1 cellular context compared by ENCODE assay signal in the genomic region with DNA sequence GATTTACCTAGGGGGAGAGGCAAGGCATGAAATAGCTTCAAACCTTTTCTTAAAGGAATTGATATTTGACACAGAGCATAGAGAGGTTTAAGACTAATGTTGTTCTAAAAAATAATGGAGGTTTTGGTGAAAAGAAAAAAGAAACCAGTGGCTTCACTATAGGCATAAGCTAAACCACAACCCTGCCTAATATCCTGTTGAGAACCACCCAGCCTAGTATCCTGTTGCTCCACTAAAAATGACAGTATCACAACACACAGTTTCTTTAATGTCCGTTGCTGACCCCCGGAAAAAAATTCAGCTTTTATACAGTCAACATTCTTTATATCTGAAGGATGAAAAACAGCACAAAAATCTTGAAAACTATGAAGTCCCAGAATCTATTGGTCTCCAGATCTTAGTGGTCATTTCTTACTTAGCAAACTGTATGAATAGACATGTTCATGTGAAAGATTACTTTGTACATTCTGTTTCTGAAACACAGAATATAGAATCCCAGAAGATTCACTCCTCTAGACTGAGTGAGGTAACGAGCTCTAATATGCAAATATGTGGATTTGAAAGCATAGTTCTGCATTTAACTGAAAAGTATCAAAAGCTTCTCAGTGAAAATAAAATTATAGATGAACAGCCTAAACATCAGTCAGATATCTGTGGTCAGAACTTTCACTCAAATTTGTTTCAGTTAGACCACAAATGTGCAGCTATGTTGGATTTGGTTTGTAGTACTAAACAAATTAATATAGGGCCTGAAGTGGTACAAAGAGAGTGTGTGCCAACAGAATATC.
TF ChIP-seq lines count a peak whose summit lies in the region.

No MANE protein-coding gene starts in this region.

TF ChIP-seq in GM23338, 12 proteins besides CTCF, POLR2A, EP300 and RAD21 (continued from another document):
- TF ChIP-seq ETS1 (IDR thresholded peaks at IDR 0.05) (no peak), POLR2AphosphoS5 (IDR thresholded peaks at IDR 0.05; ENCODE audit: low read depth) (no peak), STAT1 (IDR thresholded peaks at IDR 0.05; ENCODE audit: unreplicated experiment) (no peak), NANOG (IDR thresholded peaks at IDR 0.05; ENCODE audit: borderline replicate concordance) (no peak), ZNF331 (CRISPR knock-in tag; IDR thresholded peaks at IDR 0.05; ENCODE audit: low read depth) (no peak), EZH2 (IDR thresholded peaks at IDR 0.05; ENCODE audit: low read depth, unreplicated experiment) (no peak)
- TF ChIP-seq, protein P1, sequence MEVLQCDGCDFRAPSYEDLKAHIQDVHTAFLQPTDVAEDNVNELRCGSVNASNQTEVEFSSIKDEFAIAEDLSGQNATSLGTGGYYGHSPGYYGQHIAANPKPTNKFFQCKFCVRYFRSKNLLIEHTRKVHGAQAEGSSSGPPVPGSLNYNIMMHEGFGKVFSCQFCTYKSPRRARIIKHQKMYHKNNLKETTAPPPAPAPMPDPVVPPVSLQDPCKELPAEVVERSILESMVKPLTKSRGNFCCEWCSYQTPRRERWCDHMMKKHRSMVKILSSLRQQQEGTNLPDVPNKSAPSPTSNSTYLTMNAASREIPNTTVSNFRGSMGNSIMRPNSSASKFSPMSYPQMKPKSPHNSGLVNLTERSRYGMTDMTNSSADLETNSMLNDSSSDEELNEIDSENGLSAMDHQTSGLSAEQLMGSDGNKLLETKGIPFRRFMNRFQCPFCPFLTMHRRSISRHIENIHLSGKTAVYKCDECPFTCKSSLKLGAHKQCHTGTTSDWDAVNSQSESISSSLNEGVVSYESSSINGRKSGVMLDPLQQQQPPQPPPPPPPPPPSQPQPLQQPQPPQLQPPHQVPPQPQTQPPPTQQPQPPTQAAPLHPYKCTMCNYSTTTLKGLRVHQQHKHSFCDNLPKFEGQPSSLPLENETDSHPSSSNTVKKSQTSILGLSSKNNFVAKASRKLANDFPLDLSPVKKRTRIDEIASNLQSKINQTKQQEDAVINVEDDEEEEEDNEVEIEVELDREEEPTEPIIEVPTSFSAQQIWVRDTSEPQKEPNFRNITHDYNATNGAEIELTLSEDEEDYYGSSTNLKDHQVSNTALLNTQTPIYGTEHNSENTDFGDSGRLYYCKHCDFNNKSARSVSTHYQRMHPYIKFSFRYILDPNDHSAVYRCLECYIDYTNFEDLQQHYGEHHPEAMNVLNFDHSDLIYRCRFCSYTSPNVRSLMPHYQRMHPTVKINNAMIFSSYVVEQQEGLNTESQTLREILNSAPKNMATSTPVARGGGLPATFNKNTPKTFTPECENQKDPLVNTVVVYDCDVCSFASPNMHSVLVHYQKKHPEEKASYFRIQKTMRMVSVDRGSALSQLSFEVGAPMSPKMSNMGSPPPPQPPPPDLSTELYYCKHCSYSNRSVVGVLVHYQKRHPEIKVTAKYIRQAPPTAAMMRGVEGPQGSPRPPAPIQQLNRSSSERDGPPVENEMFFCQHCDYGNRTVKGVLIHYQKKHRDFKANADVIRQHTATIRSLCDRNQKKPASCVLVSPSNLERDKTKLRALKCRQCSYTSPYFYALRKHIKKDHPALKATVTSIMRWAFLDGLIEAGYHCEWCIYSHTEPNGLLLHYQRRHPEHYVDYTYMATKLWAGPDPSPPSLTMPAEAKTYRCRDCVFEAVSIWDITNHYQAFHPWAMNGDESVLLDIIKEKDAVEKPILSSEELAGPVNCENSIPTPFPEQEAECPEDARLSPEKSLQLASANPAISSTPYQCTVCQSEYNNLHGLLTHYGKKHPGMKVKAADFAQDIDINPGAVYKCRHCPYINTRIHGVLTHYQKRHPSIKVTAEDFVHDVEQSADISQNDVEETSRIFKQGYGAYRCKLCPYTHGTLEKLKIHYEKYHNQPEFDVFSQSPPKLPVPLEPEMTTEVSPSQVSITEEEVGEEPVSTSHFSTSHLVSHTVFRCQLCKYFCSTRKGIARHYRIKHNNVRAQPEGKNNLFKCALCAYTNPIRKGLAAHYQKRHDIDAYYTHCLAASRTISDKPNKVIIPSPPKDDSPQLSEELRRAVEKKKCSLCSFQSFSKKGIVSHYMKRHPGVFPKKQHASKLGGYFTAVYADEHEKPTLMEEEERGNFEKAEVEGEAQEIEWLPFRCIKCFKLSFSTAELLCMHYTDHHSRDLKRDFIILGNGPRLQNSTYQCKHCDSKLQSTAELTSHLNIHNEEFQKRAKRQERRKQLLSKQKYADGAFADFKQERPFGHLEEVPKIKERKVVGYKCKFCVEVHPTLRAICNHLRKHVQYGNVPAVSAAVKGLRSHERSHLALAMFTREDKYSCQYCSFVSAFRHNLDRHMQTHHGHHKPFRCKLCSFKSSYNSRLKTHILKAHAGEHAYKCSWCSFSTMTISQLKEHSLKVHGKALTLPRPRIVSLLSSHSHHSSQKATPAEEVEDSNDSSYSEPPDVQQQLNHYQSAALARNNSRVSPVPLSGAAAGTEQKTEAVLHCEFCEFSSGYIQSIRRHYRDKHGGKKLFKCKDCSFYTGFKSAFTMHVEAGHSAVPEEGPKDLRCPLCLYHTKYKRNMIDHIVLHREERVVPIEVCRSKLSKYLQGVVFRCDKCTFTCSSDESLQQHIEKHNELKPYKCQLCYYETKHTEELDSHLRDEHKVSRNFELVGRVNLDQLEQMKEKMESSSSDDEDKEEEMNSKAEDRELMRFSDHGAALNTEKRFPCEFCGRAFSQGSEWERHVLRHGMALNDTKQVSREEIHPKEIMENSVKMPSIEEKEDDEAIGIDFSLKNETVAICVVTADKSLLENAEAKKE (CRISPR knock-in tag; IDR thresholded peaks at IDR 0.05) = no peak
